10 cellular contexts compared by ENCODE assay signal in the genomic region with DNA sequence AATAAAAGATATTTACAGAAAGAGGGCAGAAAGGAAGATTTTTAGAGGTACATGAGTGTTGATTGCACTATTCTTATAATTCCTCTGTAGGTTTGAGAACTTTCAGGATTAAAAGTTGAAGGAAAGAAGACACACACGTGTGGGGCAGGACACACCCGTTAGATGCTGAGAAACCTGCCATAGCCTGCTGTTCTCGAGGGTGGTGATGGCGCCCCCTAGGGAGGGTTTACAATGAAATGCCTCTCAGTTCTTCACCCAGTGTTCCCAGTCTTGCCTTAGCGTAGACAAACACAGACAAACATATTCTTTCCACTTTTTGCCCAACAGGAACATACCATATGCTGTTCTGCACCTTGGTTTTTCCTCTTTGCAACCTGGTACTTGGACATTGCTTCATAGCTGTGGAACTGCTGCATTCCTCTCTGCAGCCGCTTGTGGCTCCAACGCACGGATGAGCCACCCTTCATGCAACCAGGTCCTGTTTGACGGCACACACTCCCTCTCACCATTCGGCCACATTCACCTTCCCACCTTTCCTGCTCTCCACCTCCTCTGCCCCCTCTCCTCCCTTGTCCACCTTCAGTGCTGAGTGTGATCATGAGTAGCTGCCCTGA. TPM values are rescaled to one million over a fixed set of nuclear protein-coding genes. Genes with fewer than 3 reads are reported as not detected.
A peak's percentile ranks its signal among the peaks of the same experiment; 100 is the strongest.
DNase-seq lines count a peak whose midpoint lies in the region; ATAC-seq and TF ChIP-seq lines count a peak whose summit lies in the region.
"Had no signal": no experiment of that assay in that cellular context is flagged by ENCODE, and none has a peak within 500 bp of the region (broad histone marks: within the 10 kb centered on the region; RNA-seq: fewer than 3 reads in every experiment).

No MANE protein-coding gene starts in this region.

- no peak overlapping the region for H3K4me3 Mint-ChIP-seq in T-cell
- H3K4me3 Mint-ChIP-seq: central memory CD8-positive, alpha-beta T cell had no signal

- peaks cover 0 to 12% (median 4%) of the 10 kb centered on the region in 3 donors for H3K4me1 Mint-ChIP-seq in T-cell
- H3K4me1 Mint-ChIP-seq: central memory CD8-positive, alpha-beta T cell had no signal

- no peak overlapping the region for H3K27ac Mint-ChIP-seq in T-cell

- ATAC-seq in T-cell (replicated peaks in 1 of 4) (peak in 1 of 4 experiments; percentile 48), GM21723 (IDR thresholded peaks at IDR 0.05; ENCODE audit: unreplicated experiment) (no peak)

- peak; percentile 23 for DNase-seq in activated naive CD4-positive, alpha-beta T cell treated with Interleukin-2 at 50 U/mL for 16 hours
- DNase-seq in activated naive CD4-positive, alpha-beta T cell (lab: John Stamatoyannopoulos, UW): no peak
- peak in 18 of 34 experiments; percentile 6 to 38 (median 24) for DNase-seq in T-cell
- DNase-seq in fibroblast of the aortic adventitia (ENCODE audit: low read depth): peak; percentile 24
- DNase-seq in stimulated activated naive CD4-positive, alpha-beta T cell treated with Interleukin-2 at 50 U/mL for 16 hours (lab: John Stamatoyannopoulos, UW): peak; percentile 13
- no peak for DNase-seq in AG08395 (ENCODE audit: low spot score)
- no peak for DNase-seq in SW480 (ENCODE audit: low spot score)
- DNase-seq: GF-D8 had no signal

- H3K36me3 Mint-ChIP-seq in T-cell: no peaks in the 10 kb centered on the region

- peaks cover 46 to 50% of the 10 kb centered on the region in 2 donors for H3K27me3 Mint-ChIP-seq in T-cell

- peak; percentile 39 for TF ChIP-seq CTCF in fibroblast of the aortic adventitia (IDR thresholded peaks at IDR 0.05; ENCODE audit: insufficient read depth, low read length)

- no peak overlapping the region for H3K4me3 ChIP-seq in fibroblast of the aortic adventitia (ENCODE audit: low read depth, low read length)

- H3K9me3 Mint-ChIP-seq in T-cell: no peaks in the 10 kb centered on the region
- H3K9me3 Mint-ChIP-seq: central memory CD8-positive, alpha-beta T cell had no signal

- CTCF ChIA-PET in T-cell (lab: Charles Lee): interaction anchor here in 1 of 2 donors (0.6 to 1.3 kb wide), 4 partner anchors 22 to 103 kb away, joined by 3 to 4 read pairs (median 3); no protein-coding TSS in a partner anchor

- POLR2A ChIA-PET in T-cell (lab: Charles Lee): no interaction called here

RNA-seq across cellular contexts. Expression of gene HSPA12A, which starts 23.3 kb away (rescaled TPM):
- total RNA-seq in T-cell (under 1 TPM; 0.26 to 0.89 (median 0.53) TPM), fibroblast of the aortic adventitia (ENCODE audit: low replicate concordance) (10.3 and 18.8 TPM in 2 replicates)

Comparison
In these comparisons a context has a peak if more than half of its experiments do, and no peak if none do; other contexts are left out.
1. DNase-seq: peak in activated naive CD4-positive, alpha-beta T cell treated with Interleukin-2 at 50 U/mL for 16 hours (single experiment), T-cell (18 of 34), fibroblast of the aortic adventitia (single experiment) and stimulated activated naive CD4-positive, alpha-beta T cell treated with Interleukin-2 at 50 U/mL for 16 hours (single experiment); none in activated naive CD4-positive, alpha-beta T cell (0 of 4), AG08395 (single experiment) and SW480 (single experiment).